Comparison of ENCODE assay signal across 8 cellular contexts in genomic region chr2:89767058-89767457, GRCh38.
DNase-seq lines count a peak whose midpoint lies in the region; ATAC-seq and TF ChIP-seq lines count a peak whose summit lies in the region.
"Not testable (repeated sequence)": the region's sequence is repeated elsewhere in the genome, so short reads cannot be mapped to it uniquely, and the experiment has no call there.

No MANE protein-coding gene starts in this region.

- POLR2A ChIA-PET in GM10248 (lab: Yijun Ruan, JAX), result not testable (repeated sequence)

- CTCF ChIA-PET in GM10248 (lab: Yijun Ruan, JAX), result not testable (repeated sequence)

- not testable (repeated sequence) for H3K9me3 ChIP-seq in RWPE2 (ENCODE audit: severe bottlenecking); duodenal mucosa (ENCODE audit: control insufficient read depth in 1 of 2, low read length in 2 of 2); iPS-20b (ENCODE audit: insufficient read depth, low read depth, low read length); sigmoid colon; aorta (ENCODE audit: control insufficient read depth, low read length)

- not testable (repeated sequence) for H3K9ac ChIP-seq in duodenal mucosa (ENCODE audit: low read depth in 1 of 2, low read length in 2 of 2); iPS-20b (ENCODE audit: low read depth, low read length)

- 72 to 87% methylated on average over 7 of the region's 7 CpGs for WGBS in sigmoid colon, 2 donors
- WGBS in aorta, 2 donors, result 80 to 83% methylated on average over 7 of the region's 7 CpGs

- H3K27me3 ChIP-seq in H7 (ENCODE audit: control insufficient read depth, insufficient read depth, low read length); aorta (ENCODE audit: control insufficient read depth in 1 of 2, insufficient read depth in 2 of 2, low read length in 1 of 2): not testable (repeated sequence)
- H3K27me3 ChIP-seq in RWPE2 (ENCODE audit: insufficient read depth, poor library complexity, severe bottlenecking) (peaks cover 22% of the 10 kb centered on the region), duodenal mucosa (ENCODE audit: control insufficient read depth in 1 of 2, insufficient read depth in 2 of 2, low read length in 2 of 2) (peaks cover 4 to 10% of the 10 kb centered on the region in 2 donors), iPS-20b (ENCODE audit: insufficient read depth, low read length) (peaks cover 63% of the 10 kb centered on the region), sigmoid colon (peaks cover 14 to 58% (median 28%) of the 10 kb centered on the region in 3 donors)

- not testable (repeated sequence) for ATAC-seq in RWPE2 (ENCODE audit: low read depth); aorta (ENCODE audit: low FRiP score)

- TF ChIP-seq CTCF in GM10248 (IDR thresholded peaks at IDR 0.05; ENCODE audit: control extremely low read depth, extremely low read depth, low read depth, missing control alignments); RWPE2 (IDR thresholded peaks at IDR 0.05; ENCODE audit: poor library complexity, severe bottlenecking); sigmoid colon (IDR thresholded peaks at IDR 0.05): not testable (repeated sequence)

- not testable (repeated sequence) for TF ChIP-seq POLR2A in sigmoid colon (IDR thresholded peaks at IDR 0.05)

- not testable (repeated sequence) for H3K4me1 ChIP-seq in RWPE2 (ENCODE audit: insufficient read depth, poor library complexity, severe bottlenecking); iPS-20b (ENCODE audit: insufficient read depth, low read length); sigmoid colon; aorta (ENCODE audit: control insufficient read depth in 1 of 2, insufficient read depth in 2 of 2, low read length in 2 of 2)
- peaks cover 0 to 11% of the 10 kb centered on the region in 2 donors for H3K4me1 ChIP-seq in duodenal mucosa (ENCODE audit: control insufficient read depth in 1 of 2, insufficient read depth in 2 of 2, low read length in 2 of 2)

- not testable (repeated sequence) for H3K4me3 ChIP-seq in H7 (ENCODE audit: insufficient read depth, low read depth, low read length); RWPE2 (ENCODE audit: severe bottlenecking); sigmoid colon; aorta (ENCODE audit: low read length in 2 of 2)
- H3K4me3 ChIP-seq in duodenal mucosa (ENCODE audit: low read depth in 1 of 2, low read length in 2 of 2) (peak overlapping the region; percentile 30 to 77), iPS-20b (ENCODE audit: low read length) (peak overlapping the region; percentile 65; the same call in 1 of the 2 replicates)

- intact Hi-C loops in sigmoid colon (cut with DNase I); aorta (cut with DNase I): not testable (repeated sequence)

- DNase-seq in GM10248 (ENCODE audit: extremely low spot score) (peak; percentile 6), H7 (peak; percentile 7), RWPE2 (ENCODE audit: low spot score) (peak; percentile 30), mesenteric fat pad (ENCODE audit: low spot score) (peak; percentile 73), sigmoid colon (peak; percentile 59), aorta (peak; percentile 29 to 64)

- not testable (repeated sequence) for H3K27ac ChIP-seq in RWPE2 (ENCODE audit: poor library complexity, severe bottlenecking); duodenal mucosa (ENCODE audit: low read depth, low read length); iPS-20b (ENCODE audit: low read length); sigmoid colon; aorta (ENCODE audit: low read depth in 1 of 2, low read length in 2 of 2)

- not testable (repeated sequence) for H3K36me3 ChIP-seq in H7 (replicated peaks; ENCODE audit: control insufficient read depth, insufficient read depth, low read length); RWPE2 (ENCODE audit: low read depth); duodenal mucosa (ENCODE audit: control insufficient read depth in 1 of 2, insufficient read depth in 2 of 2, low read length in 2 of 2); iPS-20b (ENCODE audit: insufficient read depth, low read depth, low read length); sigmoid colon; aorta (ENCODE audit: control insufficient read depth in 1 of 2, insufficient read depth in 2 of 2, low read length in 1 of 2)

- not testable (repeated sequence) for TF ChIP-seq EP300 in sigmoid colon (IDR thresholded peaks at IDR 0.05)

Comparison
In these comparisons a context has a peak if more than half of its experiments do, and no peak if none do; other contexts are left out.
1. DNase-seq: peak in every context shown above with its lines; median percentile 73 in mesenteric fat pad; 59 in sigmoid colon; 46 in aorta; 30 in RWPE2; 7 in H7; 6 in GM10248.